Comparison of ENCODE assay signal across 1 cellular context in the genomic region with DNA sequence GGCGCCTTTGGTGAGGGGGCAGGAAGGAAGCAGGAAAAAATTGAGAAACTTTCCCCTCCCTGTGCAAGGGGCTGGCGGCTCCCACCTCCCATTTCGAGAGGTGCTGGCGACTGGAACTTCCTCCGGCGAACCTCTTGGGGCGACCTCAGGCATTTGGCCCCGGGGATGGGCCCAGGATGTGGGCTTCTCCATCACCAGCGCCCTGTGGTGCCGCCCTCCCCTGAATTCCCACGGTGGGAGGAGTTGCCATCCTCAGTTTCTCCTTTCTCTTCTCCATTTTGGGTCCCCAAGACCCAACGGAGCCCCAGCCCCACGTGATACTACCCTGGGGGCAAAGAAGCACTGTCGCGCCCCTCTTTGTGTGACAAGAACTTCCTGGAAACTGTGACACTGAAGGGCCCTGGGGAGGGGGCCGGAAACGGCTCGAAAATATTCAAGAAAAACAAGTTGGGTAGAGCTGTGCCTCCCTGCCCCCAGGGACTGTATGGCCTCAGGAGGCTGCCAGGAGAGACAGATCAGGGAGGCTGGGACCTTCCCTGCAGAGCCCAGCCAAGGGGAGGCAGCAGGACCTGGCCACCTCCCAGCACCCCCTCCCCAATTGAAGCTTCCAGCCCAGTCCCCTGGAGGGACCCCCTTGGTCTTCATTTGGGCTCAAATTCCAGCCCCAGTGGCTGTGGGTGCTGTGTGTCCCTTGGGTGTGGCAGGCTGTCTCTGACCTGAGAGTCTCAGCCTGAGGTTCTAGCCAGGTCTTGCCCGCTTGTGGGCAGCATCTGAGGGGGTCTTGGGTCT.
A peak's percentile ranks its signal among the peaks of the same experiment; 100 is the strongest.
TF ChIP-seq lines count a peak whose summit lies in the region.

No MANE protein-coding gene starts in this region.

TF ChIP-seq in K562, 482 proteins besides CTCF, POLR2A, EP300 and RAD21:
- TF ChIP-seq, protein P1, sequence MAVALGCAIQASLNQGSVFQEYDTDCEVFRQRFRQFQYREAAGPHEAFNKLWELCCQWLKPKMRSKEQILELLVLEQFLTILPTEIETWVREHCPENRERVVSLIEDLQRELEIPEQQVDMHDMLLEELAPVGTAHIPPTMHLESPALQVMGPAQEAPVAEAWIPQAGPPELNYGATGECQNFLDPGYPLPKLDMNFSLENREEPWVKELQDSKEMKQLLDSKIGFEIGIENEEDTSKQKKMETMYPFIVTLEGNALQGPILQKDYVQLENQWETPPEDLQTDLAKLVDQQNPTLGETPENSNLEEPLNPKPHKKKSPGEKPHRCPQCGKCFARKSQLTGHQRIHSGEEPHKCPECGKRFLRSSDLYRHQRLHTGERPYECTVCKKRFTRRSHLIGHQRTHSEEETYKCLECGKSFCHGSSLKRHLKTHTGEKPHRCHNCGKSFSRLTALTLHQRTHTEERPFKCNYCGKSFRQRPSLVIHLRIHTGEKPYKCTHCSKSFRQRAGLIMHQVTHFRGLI (CRISPR knock-in tag; IDR thresholded peaks at IDR 0.05) = no peak
- TF ChIP-seq CHD1 (IDR thresholded peaks at IDR 0.05; ENCODE audit: low read length) (peak; percentile 13), ZNF507 (tag; conservative IDR thresholded peaks at IDR 0.05) (no peak), KDM5B (IDR thresholded peaks at IDR 0.05; ENCODE audit: insufficient replicate concordance, low read depth, low read length) (peak; percentile 42), KLF1 (tag; IDR thresholded peaks at IDR 0.05) (no peak), CBFA2T2 (conservative IDR thresholded peaks at IDR 0.05) (no peak), TEAD1 (CRISPR knock-in tag; IDR thresholded peaks at IDR 0.05) (peak in 1 of 2 experiments; percentile 66; a peak in 1 of 4 replicates), RBFOX2 (IDR thresholded peaks at IDR 0.05; ENCODE audit: low read depth, low read length) (peak; percentile 65; the same call in 1 of the 2 replicates), BRD4 (IDR thresholded peaks at IDR 0.05) (0 out of 2 replicates have a peak, but pooled peaks have one; percentile 26), EP400 (IDR thresholded peaks at IDR 0.05) (peak; percentile 6; the same call in 1 of the 2 replicates), JUN (IDR thresholded peaks at IDR 0.05; ENCODE audit: borderline replicate concordance, low read depth, low read length) (no peak), JUN (CRISPR knock-in tag; IDR thresholded peaks at IDR 0.05; ENCODE audit: borderline replicate concordance) (no peak), STAT5B (CRISPR knock-in tag; IDR thresholded peaks at IDR 0.05) (no peak), ZNF239 (CRISPR knock-in tag; IDR thresholded peaks at IDR 0.05) (no peak), HDAC2 (IDR thresholded peaks at IDR 0.05) (peak; percentile 16; the same call in 1 of the 2 replicates), ZKSCAN8 (CRISPR knock-in tag; IDR thresholded peaks at IDR 0.05) (no peak), ZNF197 (CRISPR knock-in tag; IDR thresholded peaks at IDR 0.05; ENCODE audit: low read depth) (no peak), POLR2H (tag; IDR thresholded peaks at IDR 0.05; ENCODE audit: low read depth) (no peak), HNRNPUL1 (IDR thresholded peaks at IDR 0.05; ENCODE audit: low read length) (no peak), TEAD4 (IDR thresholded peaks at IDR 0.05; ENCODE audit: low read length) (no peak), TEAD4 (CRISPR knock-in tag; IDR thresholded peaks at IDR 0.05; ENCODE audit: borderline replicate concordance) (no peak), TAF1 (IDR thresholded peaks at IDR 0.05; ENCODE audit: control insufficient read depth, extremely low read depth, insufficient read depth, low read length, severe bottlenecking) (peak; percentile 34), FOXK2 (conservative IDR thresholded peaks at IDR 0.05 in 1 of 2, IDR thresholded peaks at IDR 0.05 in 1 of 2; ENCODE audit: low read depth in 2 of 2) (no peak), ZFP30 (CRISPR knock-in tag; IDR thresholded peaks at IDR 0.05; ENCODE audit: borderline replicate concordance) (no peak), ZNF780A (CRISPR knock-in tag; IDR thresholded peaks at IDR 0.05) (no peak), CTBP1 (IDR thresholded peaks at IDR 0.05; ENCODE audit: borderline replicate concordance) (0 out of 2 replicates have a peak, but pooled peaks have one; percentile 11), KDM1A (IDR thresholded peaks at IDR 0.05) (peak; percentile 45 to 63; a peak in 3 of 4 replicates), BCOR (IDR thresholded peaks at IDR 0.05) (peak; percentile 82), RCOR1 (IDR thresholded peaks at IDR 0.05; ENCODE audit: borderline replicate concordance in 1 of 2, low read depth in 2 of 2, low read length in 2 of 2) (0 out of 4 replicates have a peak, but pooled peaks of 1 of the 2 experiments have one; percentile 23), GABPA (tag; conservative IDR thresholded peaks at IDR 0.05; ENCODE audit: low read depth) (peak; percentile 64; the same call in 1 of the 2 replicates), RAD51 (IDR thresholded peaks at IDR 0.05; ENCODE audit: borderline replicate concordance, low read depth) (0 out of 2 replicates have a peak, but pooled peaks have one; percentile 10), ZFP36 (IDR thresholded peaks at IDR 0.05; ENCODE audit: low read depth, low read length, partially characterized antibody) (peak; percentile 74), ARID1B (IDR thresholded peaks at IDR 0.05) (0 out of 2 replicates have a peak, but pooled peaks have one; percentile 4), NCOA6 (IDR thresholded peaks at IDR 0.05) (no peak), FOS (IDR thresholded peaks at IDR 0.05; ENCODE audit: extremely low read depth, insufficient read length) (no peak), SMAD2 (IDR thresholded peaks at IDR 0.05; ENCODE audit: low read depth, low read length) (no peak), MXI1 (IDR thresholded peaks at IDR 0.05; ENCODE audit: low read depth, low read length) (no peak)
- TF ChIP-seq, protein P2, sequence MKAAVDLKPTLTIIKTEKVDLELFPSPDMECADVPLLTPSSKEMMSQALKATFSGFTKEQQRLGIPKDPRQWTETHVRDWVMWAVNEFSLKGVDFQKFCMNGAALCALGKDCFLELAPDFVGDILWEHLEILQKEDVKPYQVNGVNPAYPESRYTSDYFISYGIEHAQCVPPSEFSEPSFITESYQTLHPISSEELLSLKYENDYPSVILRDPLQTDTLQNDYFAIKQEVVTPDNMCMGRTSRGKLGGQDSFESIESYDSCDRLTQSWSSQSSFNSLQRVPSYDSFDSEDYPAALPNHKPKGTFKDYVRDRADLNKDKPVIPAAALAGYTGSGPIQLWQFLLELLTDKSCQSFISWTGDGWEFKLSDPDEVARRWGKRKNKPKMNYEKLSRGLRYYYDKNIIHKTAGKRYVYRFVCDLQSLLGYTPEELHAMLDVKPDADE (conservative IDR thresholded peaks at IDR 0.05; ENCODE audit: control insufficient read depth, low read depth, low read length) = no peak
- TF ChIP-seq, protein P3, sequence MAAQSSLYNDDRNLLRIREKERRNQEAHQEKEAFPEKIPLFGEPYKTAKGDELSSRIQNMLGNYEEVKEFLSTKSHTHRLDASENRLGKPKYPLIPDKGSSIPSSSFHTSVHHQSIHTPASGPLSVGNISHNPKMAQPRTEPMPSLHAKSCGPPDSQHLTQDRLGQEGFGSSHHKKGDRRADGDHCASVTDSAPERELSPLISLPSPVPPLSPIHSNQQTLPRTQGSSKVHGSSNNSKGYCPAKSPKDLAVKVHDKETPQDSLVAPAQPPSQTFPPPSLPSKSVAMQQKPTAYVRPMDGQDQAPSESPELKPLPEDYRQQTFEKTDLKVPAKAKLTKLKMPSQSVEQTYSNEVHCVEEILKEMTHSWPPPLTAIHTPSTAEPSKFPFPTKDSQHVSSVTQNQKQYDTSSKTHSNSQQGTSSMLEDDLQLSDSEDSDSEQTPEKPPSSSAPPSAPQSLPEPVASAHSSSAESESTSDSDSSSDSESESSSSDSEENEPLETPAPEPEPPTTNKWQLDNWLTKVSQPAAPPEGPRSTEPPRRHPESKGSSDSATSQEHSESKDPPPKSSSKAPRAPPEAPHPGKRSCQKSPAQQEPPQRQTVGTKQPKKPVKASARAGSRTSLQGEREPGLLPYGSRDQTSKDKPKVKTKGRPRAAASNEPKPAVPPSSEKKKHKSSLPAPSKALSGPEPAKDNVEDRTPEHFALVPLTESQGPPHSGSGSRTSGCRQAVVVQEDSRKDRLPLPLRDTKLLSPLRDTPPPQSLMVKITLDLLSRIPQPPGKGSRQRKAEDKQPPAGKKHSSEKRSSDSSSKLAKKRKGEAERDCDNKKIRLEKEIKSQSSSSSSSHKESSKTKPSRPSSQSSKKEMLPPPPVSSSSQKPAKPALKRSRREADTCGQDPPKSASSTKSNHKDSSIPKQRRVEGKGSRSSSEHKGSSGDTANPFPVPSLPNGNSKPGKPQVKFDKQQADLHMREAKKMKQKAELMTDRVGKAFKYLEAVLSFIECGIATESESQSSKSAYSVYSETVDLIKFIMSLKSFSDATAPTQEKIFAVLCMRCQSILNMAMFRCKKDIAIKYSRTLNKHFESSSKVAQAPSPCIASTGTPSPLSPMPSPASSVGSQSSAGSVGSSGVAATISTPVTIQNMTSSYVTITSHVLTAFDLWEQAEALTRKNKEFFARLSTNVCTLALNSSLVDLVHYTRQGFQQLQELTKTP (IDR thresholded peaks at IDR 0.05; ENCODE audit: low read depth in 1 of 2, partially characterized antibody in 2 of 2) = peak in 1 of 2 experiments; percentile 15
- TF ChIP-seq, protein P4, sequence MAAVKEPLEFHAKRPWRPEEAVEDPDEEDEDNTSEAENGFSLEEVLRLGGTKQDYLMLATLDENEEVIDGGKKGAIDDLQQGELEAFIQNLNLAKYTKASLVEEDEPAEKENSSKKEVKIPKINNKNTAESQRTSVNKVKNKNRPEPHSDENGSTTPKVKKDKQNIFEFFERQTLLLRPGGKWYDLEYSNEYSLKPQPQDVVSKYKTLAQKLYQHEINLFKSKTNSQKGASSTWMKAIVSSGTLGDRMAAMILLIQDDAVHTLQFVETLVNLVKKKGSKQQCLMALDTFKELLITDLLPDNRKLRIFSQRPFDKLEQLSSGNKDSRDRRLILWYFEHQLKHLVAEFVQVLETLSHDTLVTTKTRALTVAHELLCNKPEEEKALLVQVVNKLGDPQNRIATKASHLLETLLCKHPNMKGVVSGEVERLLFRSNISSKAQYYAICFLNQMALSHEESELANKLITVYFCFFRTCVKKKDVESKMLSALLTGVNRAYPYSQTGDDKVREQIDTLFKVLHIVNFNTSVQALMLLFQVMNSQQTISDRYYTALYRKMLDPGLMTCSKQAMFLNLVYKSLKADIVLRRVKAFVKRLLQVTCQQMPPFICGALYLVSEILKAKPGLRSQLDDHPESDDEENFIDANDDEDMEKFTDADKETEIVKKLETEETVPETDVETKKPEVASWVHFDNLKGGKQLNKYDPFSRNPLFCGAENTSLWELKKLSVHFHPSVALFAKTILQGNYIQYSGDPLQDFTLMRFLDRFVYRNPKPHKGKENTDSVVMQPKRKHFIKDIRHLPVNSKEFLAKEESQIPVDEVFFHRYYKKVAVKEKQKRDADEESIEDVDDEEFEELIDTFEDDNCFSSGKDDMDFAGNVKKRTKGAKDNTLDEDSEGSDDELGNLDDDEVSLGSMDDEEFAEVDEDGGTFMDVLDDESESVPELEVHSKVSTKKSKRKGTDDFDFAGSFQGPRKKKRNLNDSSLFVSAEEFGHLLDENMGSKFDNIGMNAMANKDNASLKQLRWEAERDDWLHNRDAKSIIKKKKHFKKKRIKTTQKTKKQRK (IDR thresholded peaks at IDR 0.05; ENCODE audit: borderline replicate concordance, low read depth, low read length) = no peak
- TF ChIP-seq, protein P5, sequence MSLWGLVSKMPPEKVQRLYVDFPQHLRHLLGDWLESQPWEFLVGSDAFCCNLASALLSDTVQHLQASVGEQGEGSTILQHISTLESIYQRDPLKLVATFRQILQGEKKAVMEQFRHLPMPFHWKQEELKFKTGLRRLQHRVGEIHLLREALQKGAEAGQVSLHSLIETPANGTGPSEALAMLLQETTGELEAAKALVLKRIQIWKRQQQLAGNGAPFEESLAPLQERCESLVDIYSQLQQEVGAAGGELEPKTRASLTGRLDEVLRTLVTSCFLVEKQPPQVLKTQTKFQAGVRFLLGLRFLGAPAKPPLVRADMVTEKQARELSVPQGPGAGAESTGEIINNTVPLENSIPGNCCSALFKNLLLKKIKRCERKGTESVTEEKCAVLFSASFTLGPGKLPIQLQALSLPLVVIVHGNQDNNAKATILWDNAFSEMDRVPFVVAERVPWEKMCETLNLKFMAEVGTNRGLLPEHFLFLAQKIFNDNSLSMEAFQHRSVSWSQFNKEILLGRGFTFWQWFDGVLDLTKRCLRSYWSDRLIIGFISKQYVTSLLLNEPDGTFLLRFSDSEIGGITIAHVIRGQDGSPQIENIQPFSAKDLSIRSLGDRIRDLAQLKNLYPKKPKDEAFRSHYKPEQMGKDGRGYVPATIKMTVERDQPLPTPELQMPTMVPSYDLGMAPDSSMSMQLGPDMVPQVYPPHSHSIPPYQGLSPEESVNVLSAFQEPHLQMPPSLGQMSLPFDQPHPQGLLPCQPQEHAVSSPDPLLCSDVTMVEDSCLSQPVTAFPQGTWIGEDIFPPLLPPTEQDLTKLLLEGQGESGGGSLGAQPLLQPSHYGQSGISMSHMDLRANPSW (CRISPR knock-in tag; IDR thresholded peaks at IDR 0.05) = no peak
- TF ChIP-seq, protein P6, sequence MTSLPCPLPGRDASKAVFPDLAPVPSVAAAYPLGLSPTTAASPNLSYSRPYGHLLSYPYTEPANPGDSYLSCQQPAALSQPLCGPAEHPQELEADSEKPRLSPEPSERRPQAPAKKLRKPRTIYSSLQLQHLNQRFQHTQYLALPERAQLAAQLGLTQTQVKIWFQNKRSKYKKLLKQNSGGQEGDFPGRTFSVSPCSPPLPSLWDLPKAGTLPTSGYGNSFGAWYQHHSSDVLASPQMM (CRISPR knock-in tag; IDR thresholded peaks at IDR 0.05) = no peak
- TF ChIP-seq, protein P7, sequence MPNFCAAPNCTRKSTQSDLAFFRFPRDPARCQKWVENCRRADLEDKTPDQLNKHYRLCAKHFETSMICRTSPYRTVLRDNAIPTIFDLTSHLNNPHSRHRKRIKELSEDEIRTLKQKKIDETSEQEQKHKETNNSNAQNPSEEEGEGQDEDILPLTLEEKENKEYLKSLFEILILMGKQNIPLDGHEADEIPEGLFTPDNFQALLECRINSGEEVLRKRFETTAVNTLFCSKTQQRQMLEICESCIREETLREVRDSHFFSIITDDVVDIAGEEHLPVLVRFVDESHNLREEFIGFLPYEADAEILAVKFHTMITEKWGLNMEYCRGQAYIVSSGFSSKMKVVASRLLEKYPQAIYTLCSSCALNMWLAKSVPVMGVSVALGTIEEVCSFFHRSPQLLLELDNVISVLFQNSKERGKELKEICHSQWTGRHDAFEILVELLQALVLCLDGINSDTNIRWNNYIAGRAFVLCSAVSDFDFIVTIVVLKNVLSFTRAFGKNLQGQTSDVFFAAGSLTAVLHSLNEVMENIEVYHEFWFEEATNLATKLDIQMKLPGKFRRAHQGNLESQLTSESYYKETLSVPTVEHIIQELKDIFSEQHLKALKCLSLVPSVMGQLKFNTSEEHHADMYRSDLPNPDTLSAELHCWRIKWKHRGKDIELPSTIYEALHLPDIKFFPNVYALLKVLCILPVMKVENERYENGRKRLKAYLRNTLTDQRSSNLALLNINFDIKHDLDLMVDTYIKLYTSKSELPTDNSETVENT (CRISPR knock-in tag; IDR thresholded peaks at IDR 0.05) = no peak
- TF ChIP-seq, protein P8, sequence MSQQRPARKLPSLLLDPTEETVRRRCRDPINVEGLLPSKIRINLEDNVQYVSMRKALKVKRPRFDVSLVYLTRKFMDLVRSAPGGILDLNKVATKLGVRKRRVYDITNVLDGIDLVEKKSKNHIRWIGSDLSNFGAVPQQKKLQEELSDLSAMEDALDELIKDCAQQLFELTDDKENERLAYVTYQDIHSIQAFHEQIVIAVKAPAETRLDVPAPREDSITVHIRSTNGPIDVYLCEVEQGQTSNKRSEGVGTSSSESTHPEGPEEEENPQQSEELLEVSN (IDR thresholded peaks at IDR 0.05; ENCODE audit: borderline replicate concordance in 1 of 2, extremely low read depth in 1 of 2, insufficient read depth in 1 of 2, insufficient read length in 1 of 2, low read depth in 1 of 2, low read length in 1 of 2, poor library complexity in 1 of 2, severe bottlenecking in 1 of 2) = no peak
